4 cellular contexts compared by ENCODE assay signal in the genomic region with DNA sequence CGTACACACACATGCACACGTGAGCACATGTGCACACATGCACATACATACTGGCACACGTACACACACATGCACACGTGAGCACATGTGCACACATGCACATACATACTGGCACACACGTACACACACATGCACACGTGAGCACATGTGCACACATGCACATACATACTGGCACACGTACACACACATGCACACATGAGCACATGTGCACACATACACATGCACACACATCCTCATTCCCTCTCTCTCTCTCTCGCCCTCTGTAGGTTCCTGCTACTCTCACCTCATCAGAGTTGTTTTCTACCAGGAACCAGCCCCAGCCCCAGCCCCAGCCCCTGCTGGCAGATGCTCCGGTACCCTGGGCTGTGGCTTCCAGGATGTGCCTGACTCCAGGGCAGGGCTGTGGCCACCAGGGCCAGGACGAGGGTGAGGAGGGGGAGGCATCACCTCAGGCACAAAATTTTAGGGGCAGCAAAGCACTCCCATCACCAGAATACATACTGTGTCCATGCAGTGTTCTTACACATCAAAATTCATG. TPM values are rescaled to one million over a fixed set of nuclear protein-coding genes. Genes with fewer than 3 reads are reported as not detected.
"Had no signal": no experiment of that assay in that cellular context is flagged by ENCODE, and none has a peak within 500 bp of the region (broad histone marks: within the 10 kb centered on the region; RNA-seq: fewer than 3 reads in every experiment).

No MANE protein-coding gene starts in this region.

RNA-seq across cellular contexts. Expression of a gene that starts 2.1 kb away (rescaled TPM):
- total RNA-seq: cerebellum had no signal

RNA-seq across cellular contexts. Expression of a gene that starts 17.1 kb away (rescaled TPM):
- total RNA-seq: activated CD4-positive, alpha-beta memory T cell treated with anti-CD3 and anti-CD28 coated beads, Interleukin-2, amount 10 ng/mL, durations not matched to agents 7 days and 5 days; activated CD8-positive, alpha-beta memory T cell treated with anti-CD3 and anti-CD28 coated beads, Interleukin-2, amount 10 ng/mL, durations not matched to agents 7 days and 5 days; SK-MEL-5 had no signal
